ENCODE assay signal across 1 cellular context in the genomic region with DNA sequence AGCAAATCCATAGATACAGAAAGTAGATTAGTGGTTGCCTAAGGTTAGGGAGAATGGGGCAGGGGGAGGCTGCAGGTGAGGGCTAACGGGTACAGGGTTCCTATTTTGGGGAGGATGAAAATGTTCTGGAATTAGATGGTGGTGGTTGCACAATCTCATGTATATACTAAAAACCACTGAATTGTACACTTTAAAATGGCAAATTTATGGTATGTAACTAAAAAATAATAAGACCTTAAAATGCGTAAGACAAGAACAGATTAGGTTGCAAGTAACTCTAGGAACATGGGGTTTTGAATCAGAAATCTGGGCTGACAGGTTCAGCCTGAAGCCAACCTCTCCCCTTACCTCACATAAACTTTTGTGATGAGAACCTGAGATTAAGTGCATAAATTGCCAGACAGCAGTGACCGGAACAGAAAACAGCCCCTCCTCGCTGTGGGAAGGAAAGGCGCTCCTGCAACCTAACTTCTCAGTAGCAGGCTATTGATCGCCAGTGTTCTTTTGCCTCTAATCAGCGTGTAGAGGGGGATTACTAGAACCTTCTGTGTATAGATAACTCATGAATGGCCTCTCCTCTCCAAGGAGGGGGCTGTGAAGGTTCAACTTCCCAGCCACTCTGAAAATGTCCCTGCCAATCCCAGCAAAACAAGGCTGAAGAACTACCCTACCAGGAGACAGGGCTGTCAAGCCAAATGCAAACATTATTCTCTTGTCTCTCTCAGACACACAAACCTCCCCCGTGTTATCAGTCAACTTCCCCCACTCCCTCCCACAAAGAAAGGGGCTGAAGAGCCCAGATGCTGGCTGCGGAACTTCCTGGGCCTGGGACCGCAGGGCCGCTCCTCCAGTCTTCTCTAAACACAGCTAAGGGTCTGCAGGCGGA.
TF ChIP-seq lines count a peak whose summit lies in the region.

No MANE protein-coding gene starts in this region.

TF ChIP-seq in GM23338, 12 proteins besides CTCF, POLR2A, EP300 and RAD21 (continued from another document):
- TF ChIP-seq, protein P1, sequence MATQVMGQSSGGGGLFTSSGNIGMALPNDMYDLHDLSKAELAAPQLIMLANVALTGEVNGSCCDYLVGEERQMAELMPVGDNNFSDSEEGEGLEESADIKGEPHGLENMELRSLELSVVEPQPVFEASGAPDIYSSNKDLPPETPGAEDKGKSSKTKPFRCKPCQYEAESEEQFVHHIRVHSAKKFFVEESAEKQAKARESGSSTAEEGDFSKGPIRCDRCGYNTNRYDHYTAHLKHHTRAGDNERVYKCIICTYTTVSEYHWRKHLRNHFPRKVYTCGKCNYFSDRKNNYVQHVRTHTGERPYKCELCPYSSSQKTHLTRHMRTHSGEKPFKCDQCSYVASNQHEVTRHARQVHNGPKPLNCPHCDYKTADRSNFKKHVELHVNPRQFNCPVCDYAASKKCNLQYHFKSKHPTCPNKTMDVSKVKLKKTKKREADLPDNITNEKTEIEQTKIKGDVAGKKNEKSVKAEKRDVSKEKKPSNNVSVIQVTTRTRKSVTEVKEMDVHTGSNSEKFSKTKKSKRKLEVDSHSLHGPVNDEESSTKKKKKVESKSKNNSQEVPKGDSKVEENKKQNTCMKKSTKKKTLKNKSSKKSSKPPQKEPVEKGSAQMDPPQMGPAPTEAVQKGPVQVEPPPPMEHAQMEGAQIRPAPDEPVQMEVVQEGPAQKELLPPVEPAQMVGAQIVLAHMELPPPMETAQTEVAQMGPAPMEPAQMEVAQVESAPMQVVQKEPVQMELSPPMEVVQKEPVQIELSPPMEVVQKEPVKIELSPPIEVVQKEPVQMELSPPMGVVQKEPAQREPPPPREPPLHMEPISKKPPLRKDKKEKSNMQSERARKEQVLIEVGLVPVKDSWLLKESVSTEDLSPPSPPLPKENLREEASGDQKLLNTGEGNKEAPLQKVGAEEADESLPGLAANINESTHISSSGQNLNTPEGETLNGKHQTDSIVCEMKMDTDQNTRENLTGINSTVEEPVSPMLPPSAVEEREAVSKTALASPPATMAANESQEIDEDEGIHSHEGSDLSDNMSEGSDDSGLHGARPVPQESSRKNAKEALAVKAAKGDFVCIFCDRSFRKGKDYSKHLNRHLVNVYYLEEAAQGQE (IDR thresholded peaks at IDR 0.05; ENCODE audit: unreplicated experiment) = no peak
- TF ChIP-seq, protein P2, sequence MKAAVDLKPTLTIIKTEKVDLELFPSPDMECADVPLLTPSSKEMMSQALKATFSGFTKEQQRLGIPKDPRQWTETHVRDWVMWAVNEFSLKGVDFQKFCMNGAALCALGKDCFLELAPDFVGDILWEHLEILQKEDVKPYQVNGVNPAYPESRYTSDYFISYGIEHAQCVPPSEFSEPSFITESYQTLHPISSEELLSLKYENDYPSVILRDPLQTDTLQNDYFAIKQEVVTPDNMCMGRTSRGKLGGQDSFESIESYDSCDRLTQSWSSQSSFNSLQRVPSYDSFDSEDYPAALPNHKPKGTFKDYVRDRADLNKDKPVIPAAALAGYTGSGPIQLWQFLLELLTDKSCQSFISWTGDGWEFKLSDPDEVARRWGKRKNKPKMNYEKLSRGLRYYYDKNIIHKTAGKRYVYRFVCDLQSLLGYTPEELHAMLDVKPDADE (IDR thresholded peaks at IDR 0.05) = no peak
- TF ChIP-seq NANOG (IDR thresholded peaks at IDR 0.05; ENCODE audit: borderline replicate concordance) (no peak), JUNB (IDR thresholded peaks at IDR 0.05; ENCODE audit: unreplicated experiment) (no peak)
TF ChIP-seq in GM23338: peak in this region for 0.
